ENCODE assay signal across 15 cellular contexts in the genomic region with DNA sequence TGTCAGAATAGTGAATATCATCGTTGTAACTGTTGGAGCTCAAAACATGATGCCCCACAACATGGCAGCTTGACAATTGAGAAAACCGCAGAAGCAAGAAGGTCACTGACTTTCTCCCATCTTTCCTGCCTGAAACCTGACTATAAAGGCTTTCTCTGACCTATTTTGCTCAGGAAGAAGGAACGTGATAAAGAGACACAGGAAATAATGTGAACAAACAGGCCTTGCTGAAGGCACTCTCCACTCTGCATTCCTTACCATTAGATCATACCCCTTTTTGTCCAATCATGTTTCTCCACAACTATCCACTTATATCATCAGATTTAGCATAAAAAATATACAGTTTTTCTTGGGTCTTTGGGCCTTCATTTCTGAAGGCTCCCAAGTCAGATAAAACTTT.
"Had no signal": no experiment of that assay in that cellular context is flagged by ENCODE, and none has a peak within 500 bp of the region (broad histone marks: within the 10 kb centered on the region; RNA-seq: fewer than 3 reads in every experiment).

No MANE protein-coding gene starts in this region.

- H3K4me3 ChIP-seq: cardiac muscle cell, colonic mucosa, gastrocnemius medialis, neural progenitor cell, stomach, thyroid gland, vagina had no signal

- H3K9me3 ChIP-seq: colonic mucosa, thyroid gland had no signal

- H3K36me3 ChIP-seq: cardiac muscle cell, colonic mucosa, gastrocnemius medialis, neural progenitor cell, stomach, thyroid gland, vagina had no signal

- FAIRE-seq: endothelial cell of umbilical vein, kidney had no signal

- H3K27me3 ChIP-seq: cardiac muscle cell, colonic mucosa, gastrocnemius medialis, neural progenitor cell, stomach, thyroid gland, vagina had no signal

- H3K27ac ChIP-seq: cardiac muscle cell, colonic mucosa, gastrocnemius medialis, neural progenitor cell, parathyroid adenoma, stomach, thyroid gland, vagina had no signal

- H3K4me1 ChIP-seq: colonic mucosa, gastrocnemius medialis, neural progenitor cell, parathyroid adenoma, stomach, vagina had no signal

- H3K4me2 ChIP-seq: neural progenitor cell had no signal

- DNase-seq: activated CD4-positive, alpha-beta T cell treated with anti-CD3 and anti-CD28 coated beads, Interleukin-2, amount 50 U/mL, for 1 hour; activated effector memory CD4-positive, alpha-beta T cell treated with anti-CD3 and anti-CD28 coated beads, Interleukin-2, amount 50 U/mL, for 16 hours; activated T-cell treated with anti-CD3 and anti-CD28 coated beads, Interleukin-2, amount 50 U/mL, for 24 hours; colonic mucosa; gastrocnemius medialis; kidney; retina; stomach; T-helper 2 cell; thyroid gland had no signal

- H2AFZ ChIP-seq: neural progenitor cell, parathyroid adenoma had no signal

- H3K79me2 ChIP-seq: parathyroid adenoma had no signal

- H3K9ac ChIP-seq: neural progenitor cell, parathyroid adenoma had no signal
